ENCODE assay signal across 18 cellular contexts in the genomic region with DNA sequence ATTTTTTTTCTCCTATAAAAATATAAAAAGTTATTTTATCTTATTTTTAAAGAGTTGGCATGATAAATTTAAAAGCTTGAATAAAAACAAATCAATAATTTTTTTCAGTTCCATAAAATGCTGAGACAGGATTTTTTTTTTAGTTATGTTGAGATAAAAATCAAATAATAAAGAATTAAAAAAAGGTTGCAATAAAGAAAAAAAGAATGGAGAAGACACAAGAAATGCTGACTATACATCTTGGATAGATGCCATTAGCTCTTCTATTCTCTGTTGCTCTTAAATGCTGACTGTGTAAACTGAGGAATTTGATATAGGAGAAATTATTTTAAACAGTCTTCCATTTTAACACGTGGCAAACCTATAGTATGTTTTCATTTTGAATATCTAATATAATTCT.
"Had no signal": no experiment of that assay in that cellular context is flagged by ENCODE, and none has a peak within 500 bp of the region (broad histone marks: within the 10 kb centered on the region; RNA-seq: fewer than 3 reads in every experiment).

No MANE protein-coding gene starts in this region.

- DNase-seq: KBM-7, MV-4-11, NCI-H1048, NCI-H1436, NCI-H187, NCI-H2029, NCI-H2081 treated with DMSO at 0.1 percent for 48 hours, NCI-H2171, NCI-H226, NCI-H446, NCI-H510A, NCI-H526, NCI-H82, Right ventricle myocardium superior, RPMI8226 had no signal

- FAIRE-seq: RCC 7860 had no signal

- H3K36me3 Mint-ChIP-seq: IgD-negative memory B cell had no signal

- ATAC-seq: SK-N-SH treated with all-trans-retinoic acid at 6 μM for 48 hours had no signal

- H3K4me1 Mint-ChIP-seq: IgD-negative memory B cell had no signal

- H3K27ac Mint-ChIP-seq: IgD-negative memory B cell had no signal

- H3K4me3 Mint-ChIP-seq: IgD-negative memory B cell had no signal

- H3K27me3 Mint-ChIP-seq: IgD-negative memory B cell had no signal
